18 cellular contexts compared by ENCODE assay signal in the genomic region with DNA sequence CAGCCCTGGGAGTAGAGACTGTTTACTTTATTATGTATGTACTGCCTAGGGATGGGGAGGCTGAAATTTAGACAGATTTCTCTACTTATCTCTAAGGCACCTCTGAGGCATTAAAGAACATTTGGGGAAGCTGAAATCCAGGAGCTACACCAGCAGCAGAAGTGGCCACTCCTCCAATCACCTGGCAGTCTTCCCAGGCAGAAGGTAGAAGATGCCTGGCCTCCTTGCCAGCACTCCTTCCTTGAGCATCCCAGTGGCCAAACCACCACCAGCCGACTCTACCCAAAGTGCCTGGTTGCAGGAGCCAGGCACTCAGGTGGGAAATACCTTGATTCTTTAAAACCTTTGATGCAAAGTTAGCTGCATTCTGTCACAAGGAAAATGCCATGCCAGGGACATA. TPM values are rescaled to one million over a fixed set of nuclear protein-coding genes. Genes with fewer than 3 reads are reported as not detected.
"Had no signal": no experiment of that assay in that cellular context is flagged by ENCODE, and none has a peak within 500 bp of the region (broad histone marks: within the 10 kb centered on the region; RNA-seq: fewer than 3 reads in every experiment).

No MANE protein-coding gene starts in this region.

- DNase-seq: activated CD4-positive, alpha-beta T cell treated with anti-CD3 and anti-CD28 coated beads, Interleukin-2, amount 10 ng/mL, durations not matched to agents 24 days and 14 days; activated CD8-positive, alpha-beta memory T cell treated with anti-CD3 and anti-CD28 coated beads, Interleukin-2, amount 50 U/mL, for 4 hours; activated naive CD4-positive, alpha-beta T cell treated with anti-CD3 and anti-CD28 coated beads for 36 hours; activated T-cell treated with anti-CD3 and anti-CD28 coated beads, Interleukin-2, amount 50 U/mL, for 4 hours; cortex of kidney; effector CD4-positive, alpha-beta T cell; gastrocnemius medialis; heart right ventricle; immature natural killer cell; left ventricle myocardium superior; right lobe of liver; small intestine; stimulated activated CD4-positive, alpha-beta T cell treated with anti-CD3 and anti-CD28 coated beads, Interleukin-4, amount 100 ng/mL, for 1 hour; stomach; T1000 had no signal

- H3K9me3 Mint-ChIP-seq: activated CD4-positive, alpha-beta T cell treated with anti-CD3 and anti-CD28 coated beads, Interleukin-2, amount 10 ng/mL, durations not matched to agents 24 days and 14 days had no signal

- H3K4me3 Mint-ChIP-seq: activated CD4-positive, alpha-beta T cell treated with anti-CD3 and anti-CD28 coated beads, Interleukin-2, amount 10 ng/mL, durations not matched to agents 24 days and 14 days; activated naive CD4-positive, alpha-beta T cell treated with anti-CD3 and anti-CD28 coated beads for 36 hours; activated T-cell treated with anti-CD3 and anti-CD28 coated beads, Interleukin-2, amount 50 U/mL, for 4 hours; immature natural killer cell; memory B cell had no signal

- H3K4me1 Mint-ChIP-seq: activated CD4-positive, alpha-beta T cell treated with anti-CD3 and anti-CD28 coated beads, Interleukin-2, amount 10 ng/mL, durations not matched to agents 24 days and 14 days; immature natural killer cell; memory B cell had no signal

- H3K27ac Mint-ChIP-seq: activated CD4-positive, alpha-beta T cell treated with anti-CD3 and anti-CD28 coated beads, Interleukin-2, amount 10 ng/mL, durations not matched to agents 24 days and 14 days; activated naive CD4-positive, alpha-beta T cell treated with anti-CD3 and anti-CD28 coated beads for 36 hours; immature natural killer cell; memory B cell had no signal

- H3K36me3 Mint-ChIP-seq: memory B cell, neural progenitor cell had no signal

RNA-seq across cellular contexts. Expression of gene FAT3, which starts 1.9 kb away (rescaled TPM):
- total RNA-seq: activated CD4-positive, alpha-beta T cell treated with anti-CD3 and anti-CD28 coated beads, Interleukin-2, amount 10 ng/mL, durations not matched to agents 24 days and 14 days; activated naive CD4-positive, alpha-beta T cell treated with anti-CD3 and anti-CD28 coated beads for 36 hours; T-helper 1 cell treated with Interleukin-12 subunit alpha and Interleukin-12 subunit beta and Interleukin-4 antibody, amounts not matched to agents 30 ng/mL and 1 ng/mL, for 36 hours had no signal
